1 cellular context compared by ENCODE assay signal in the genomic region with DNA sequence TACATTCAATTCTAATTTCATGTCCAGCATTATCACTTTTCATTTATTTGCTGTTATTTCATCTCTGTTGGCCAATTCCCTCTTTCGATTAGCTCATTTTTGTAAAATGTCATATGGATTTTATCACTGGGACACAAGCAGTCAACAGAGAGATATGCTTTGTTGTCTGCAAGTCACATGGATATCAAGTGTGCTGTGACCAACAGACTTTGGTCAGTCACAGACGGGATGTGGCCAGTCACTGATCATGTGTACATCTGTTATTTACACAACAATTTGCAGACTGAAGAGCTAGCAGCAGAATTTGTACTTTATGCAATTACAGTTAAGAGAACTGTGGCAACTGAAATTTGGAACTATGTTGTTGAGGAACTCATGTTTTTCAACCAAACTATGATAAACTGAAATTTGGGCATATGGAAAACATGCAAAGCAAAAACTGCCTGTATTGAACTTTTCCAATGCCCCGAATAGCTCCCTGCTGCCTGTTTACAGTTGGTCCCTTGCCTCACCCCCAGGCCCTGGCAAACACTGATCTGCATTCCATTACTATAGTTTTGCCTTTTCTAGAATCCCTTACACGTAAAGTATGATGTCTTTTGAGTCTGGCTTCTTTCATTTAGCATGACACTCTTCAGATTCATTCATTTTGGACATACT.
A peak's percentile ranks its signal among the peaks of the same experiment; 100 is the strongest.
TF ChIP-seq lines count a peak whose summit lies in the region.

No MANE protein-coding gene starts in this region.

TF ChIP-seq in HepG2, 621 proteins besides CTCF, POLR2A, EP300 and RAD21 (continued from another document and continues in another):
- TF ChIP-seq ZNF296 (CRISPR knock-in tag; conservative IDR thresholded peaks at IDR 0.05) (no peak), ZNF160 (CRISPR knock-in tag; IDR thresholded peaks at IDR 0.05) (no peak), ZNF350 (CRISPR knock-in tag; IDR thresholded peaks at IDR 0.05; ENCODE audit: borderline replicate concordance, low read depth) (no peak), ZNF563 (CRISPR knock-in tag; IDR thresholded peaks at IDR 0.05) (no peak), ZNF33B (CRISPR knock-in tag; IDR thresholded peaks at IDR 0.05) (no peak), ARNT2 (CRISPR knock-in tag; IDR thresholded peaks at IDR 0.05; ENCODE audit: low read depth) (no peak), KLF13 (CRISPR knock-in tag; IDR thresholded peaks at IDR 0.05) (no peak), FOXO4 (CRISPR knock-in tag; conservative IDR thresholded peaks at IDR 0.05) (no peak), ZNF431 (CRISPR knock-in tag; IDR thresholded peaks at IDR 0.05; ENCODE audit: borderline replicate concordance, low read depth) (no peak), HCFC1 (IDR thresholded peaks at IDR 0.05; ENCODE audit: low read depth, low read length) (no peak), SP140L (CRISPR knock-in tag; IDR thresholded peaks at IDR 0.05; ENCODE audit: borderline replicate concordance) (no peak), SNAPC2 (CRISPR knock-in tag; IDR thresholded peaks at IDR 0.05) (0 out of 2 replicates have a peak, but pooled peaks have one; percentile 27), REXO4 (CRISPR knock-in tag; IDR thresholded peaks at IDR 0.05; ENCODE audit: borderline replicate concordance) (no peak), ZNF441 (CRISPR knock-in tag; IDR thresholded peaks at IDR 0.05; ENCODE audit: borderline replicate concordance) (peak; percentile 35; the same call in 1 of the 2 replicates), MZF1 (CRISPR knock-in tag; IDR thresholded peaks at IDR 0.05; ENCODE audit: borderline replicate concordance) (no peak), ZNF772 (CRISPR knock-in tag; IDR thresholded peaks at IDR 0.05) (no peak), CENPX (CRISPR knock-in tag; IDR thresholded peaks at IDR 0.05) (no peak), ZNF883 (CRISPR knock-in tag; IDR thresholded peaks at IDR 0.05; ENCODE audit: not compliant biosample characterization) (no peak), STAT6 (CRISPR knock-in tag; IDR thresholded peaks at IDR 0.05; ENCODE audit: borderline replicate concordance) (no peak; the same call in 1 of the 2 replicates), ZNF577 (CRISPR knock-in tag; IDR thresholded peaks at IDR 0.05; ENCODE audit: borderline replicate concordance, low read depth) (no peak), MAF1 (CRISPR knock-in tag; IDR thresholded peaks at IDR 0.05; ENCODE audit: borderline replicate concordance) (no peak), ZKSCAN8 (CRISPR knock-in tag; IDR thresholded peaks at IDR 0.05; ENCODE audit: borderline replicate concordance) (no peak), ZNF614 (CRISPR knock-in tag; IDR thresholded peaks at IDR 0.05; ENCODE audit: borderline replicate concordance) (no peak; the same call in 1 of the 2 replicates), ZNF30 (CRISPR knock-in tag; IDR thresholded peaks at IDR 0.05) (no peak), ZNF839 (CRISPR knock-in tag; IDR thresholded peaks at IDR 0.05; ENCODE audit: borderline replicate concordance) (no peak), HNF4A (CRISPR knock-in tag; IDR thresholded peaks at IDR 0.05) (peak; percentile 92), SNRNP70 (IDR thresholded peaks at IDR 0.05; ENCODE audit: low read depth, low read length) (no peak), ZNF644 (CRISPR knock-in tag; IDR thresholded peaks at IDR 0.05; ENCODE audit: low read depth) (peak; percentile 67; the same call in 1 of the 2 replicates), CC2D1A (CRISPR knock-in tag; IDR thresholded peaks at IDR 0.05) (no peak), SP5 (CRISPR knock-in tag; IDR thresholded peaks at IDR 0.05; ENCODE audit: borderline replicate concordance, low read depth) (no peak), ZSCAN9 (CRISPR knock-in tag; IDR thresholded peaks at IDR 0.05; ENCODE audit: borderline replicate concordance) (no peak), RBAK (CRISPR knock-in tag; IDR thresholded peaks at IDR 0.05) (no peak), SPEN (CRISPR knock-in tag; IDR thresholded peaks at IDR 0.05; ENCODE audit: low read depth) (no peak), ZNF136 (CRISPR knock-in tag; IDR thresholded peaks at IDR 0.05; ENCODE audit: low read depth) (no peak), HNRNPH1 (optimal IDR thresholded peaks at IDR 0.05; ENCODE audit: low read depth, low read length) (no peak), MYC (CRISPR knock-in tag; IDR thresholded peaks at IDR 0.05; ENCODE audit: borderline replicate concordance) (no peak), HNRNPL (IDR thresholded peaks at IDR 0.05; ENCODE audit: low read depth, low read length) (no peak), EZH2 (conservative IDR thresholded peaks at IDR 0.05; ENCODE audit: low read depth, low read length) (no peak), NFE2 (CRISPR knock-in tag; IDR thresholded peaks at IDR 0.05) (no peak), TRIM22 (IDR thresholded peaks at IDR 0.05) (no peak)
- TF ChIP-seq, protein P1, sequence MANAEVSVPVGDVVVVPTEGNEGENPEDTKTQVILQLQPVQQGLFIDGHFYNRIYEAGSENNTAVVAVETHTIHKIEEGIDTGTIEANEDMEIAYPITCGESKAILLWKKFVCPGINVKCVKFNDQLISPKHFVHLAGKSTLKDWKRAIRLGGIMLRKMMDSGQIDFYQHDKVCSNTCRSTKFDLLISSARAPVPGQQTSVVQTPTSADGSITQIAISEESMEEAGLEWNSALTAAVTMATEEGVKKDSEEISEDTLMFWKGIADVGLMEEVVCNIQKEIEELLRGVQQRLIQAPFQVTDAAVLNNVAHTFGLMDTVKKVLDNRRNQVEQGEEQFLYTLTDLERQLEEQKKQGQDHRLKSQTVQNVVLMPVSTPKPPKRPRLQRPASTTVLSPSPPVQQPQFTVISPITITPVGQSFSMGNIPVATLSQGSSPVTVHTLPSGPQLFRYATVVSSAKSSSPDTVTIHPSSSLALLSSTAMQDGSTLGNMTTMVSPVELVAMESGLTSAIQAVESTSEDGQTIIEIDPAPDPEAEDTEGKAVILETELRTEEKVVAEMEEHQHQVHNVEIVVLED (CRISPR knock-in tag; IDR thresholded peaks at IDR 0.05; ENCODE audit: borderline replicate concordance): no peak
- TF ChIP-seq, protein P2, sequence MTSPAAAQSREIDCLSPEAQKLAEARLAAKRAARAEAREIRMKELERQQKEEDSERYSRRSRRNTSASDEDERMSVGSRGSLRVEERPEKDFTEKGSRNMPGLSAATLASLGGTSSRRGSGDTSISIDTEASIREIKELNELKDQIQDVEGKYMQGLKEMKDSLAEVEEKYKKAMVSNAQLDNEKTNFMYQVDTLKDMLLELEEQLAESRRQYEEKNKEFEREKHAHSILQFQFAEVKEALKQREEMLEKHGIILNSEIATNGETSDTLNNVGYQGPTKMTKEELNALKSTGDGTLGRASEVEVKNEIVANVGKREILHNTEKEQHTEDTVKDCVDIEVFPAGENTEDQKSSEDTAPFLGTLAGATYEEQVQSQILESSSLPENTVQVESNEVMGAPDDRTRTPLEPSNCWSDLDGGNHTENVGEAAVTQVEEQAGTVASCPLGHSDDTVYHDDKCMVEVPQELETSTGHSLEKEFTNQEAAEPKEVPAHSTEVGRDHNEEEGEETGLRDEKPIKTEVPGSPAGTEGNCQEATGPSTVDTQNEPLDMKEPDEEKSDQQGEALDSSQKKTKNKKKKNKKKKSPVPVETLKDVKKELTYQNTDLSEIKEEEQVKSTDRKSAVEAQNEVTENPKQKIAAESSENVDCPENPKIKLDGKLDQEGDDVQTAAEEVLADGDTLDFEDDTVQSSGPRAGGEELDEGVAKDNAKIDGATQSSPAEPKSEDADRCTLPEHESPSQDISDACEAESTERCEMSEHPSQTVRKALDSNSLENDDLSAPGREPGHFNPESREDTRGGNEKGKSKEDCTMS (CRISPR knock-in tag; conservative IDR thresholded peaks at IDR 0.05): no peak
- TF ChIP-seq, protein P3, sequence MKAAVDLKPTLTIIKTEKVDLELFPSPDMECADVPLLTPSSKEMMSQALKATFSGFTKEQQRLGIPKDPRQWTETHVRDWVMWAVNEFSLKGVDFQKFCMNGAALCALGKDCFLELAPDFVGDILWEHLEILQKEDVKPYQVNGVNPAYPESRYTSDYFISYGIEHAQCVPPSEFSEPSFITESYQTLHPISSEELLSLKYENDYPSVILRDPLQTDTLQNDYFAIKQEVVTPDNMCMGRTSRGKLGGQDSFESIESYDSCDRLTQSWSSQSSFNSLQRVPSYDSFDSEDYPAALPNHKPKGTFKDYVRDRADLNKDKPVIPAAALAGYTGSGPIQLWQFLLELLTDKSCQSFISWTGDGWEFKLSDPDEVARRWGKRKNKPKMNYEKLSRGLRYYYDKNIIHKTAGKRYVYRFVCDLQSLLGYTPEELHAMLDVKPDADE (CRISPR knock-in tag; IDR thresholded peaks at IDR 0.05): no peak
- TF ChIP-seq, protein P4, sequence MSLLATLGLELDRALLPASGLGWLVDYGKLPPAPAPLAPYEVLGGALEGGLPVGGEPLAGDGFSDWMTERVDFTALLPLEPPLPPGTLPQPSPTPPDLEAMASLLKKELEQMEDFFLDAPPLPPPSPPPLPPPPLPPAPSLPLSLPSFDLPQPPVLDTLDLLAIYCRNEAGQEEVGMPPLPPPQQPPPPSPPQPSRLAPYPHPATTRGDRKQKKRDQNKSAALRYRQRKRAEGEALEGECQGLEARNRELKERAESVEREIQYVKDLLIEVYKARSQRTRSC (CRISPR knock-in tag; IDR thresholded peaks at IDR 0.05; ENCODE audit: low read depth): no peak
- TF ChIP-seq, protein P5, sequence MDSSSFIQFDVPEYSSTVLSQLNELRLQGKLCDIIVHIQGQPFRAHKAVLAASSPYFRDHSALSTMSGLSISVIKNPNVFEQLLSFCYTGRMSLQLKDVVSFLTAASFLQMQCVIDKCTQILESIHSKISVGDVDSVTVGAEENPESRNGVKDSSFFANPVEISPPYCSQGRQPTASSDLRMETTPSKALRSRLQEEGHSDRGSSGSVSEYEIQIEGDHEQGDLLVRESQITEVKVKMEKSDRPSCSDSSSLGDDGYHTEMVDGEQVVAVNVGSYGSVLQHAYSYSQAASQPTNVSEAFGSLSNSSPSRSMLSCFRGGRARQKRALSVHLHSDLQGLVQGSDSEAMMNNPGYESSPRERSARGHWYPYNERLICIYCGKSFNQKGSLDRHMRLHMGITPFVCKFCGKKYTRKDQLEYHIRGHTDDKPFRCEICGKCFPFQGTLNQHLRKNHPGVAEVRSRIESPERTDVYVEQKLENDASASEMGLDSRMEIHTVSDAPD (CRISPR knock-in tag; IDR thresholded peaks at IDR 0.05): no peak
- TF ChIP-seq, protein P6, sequence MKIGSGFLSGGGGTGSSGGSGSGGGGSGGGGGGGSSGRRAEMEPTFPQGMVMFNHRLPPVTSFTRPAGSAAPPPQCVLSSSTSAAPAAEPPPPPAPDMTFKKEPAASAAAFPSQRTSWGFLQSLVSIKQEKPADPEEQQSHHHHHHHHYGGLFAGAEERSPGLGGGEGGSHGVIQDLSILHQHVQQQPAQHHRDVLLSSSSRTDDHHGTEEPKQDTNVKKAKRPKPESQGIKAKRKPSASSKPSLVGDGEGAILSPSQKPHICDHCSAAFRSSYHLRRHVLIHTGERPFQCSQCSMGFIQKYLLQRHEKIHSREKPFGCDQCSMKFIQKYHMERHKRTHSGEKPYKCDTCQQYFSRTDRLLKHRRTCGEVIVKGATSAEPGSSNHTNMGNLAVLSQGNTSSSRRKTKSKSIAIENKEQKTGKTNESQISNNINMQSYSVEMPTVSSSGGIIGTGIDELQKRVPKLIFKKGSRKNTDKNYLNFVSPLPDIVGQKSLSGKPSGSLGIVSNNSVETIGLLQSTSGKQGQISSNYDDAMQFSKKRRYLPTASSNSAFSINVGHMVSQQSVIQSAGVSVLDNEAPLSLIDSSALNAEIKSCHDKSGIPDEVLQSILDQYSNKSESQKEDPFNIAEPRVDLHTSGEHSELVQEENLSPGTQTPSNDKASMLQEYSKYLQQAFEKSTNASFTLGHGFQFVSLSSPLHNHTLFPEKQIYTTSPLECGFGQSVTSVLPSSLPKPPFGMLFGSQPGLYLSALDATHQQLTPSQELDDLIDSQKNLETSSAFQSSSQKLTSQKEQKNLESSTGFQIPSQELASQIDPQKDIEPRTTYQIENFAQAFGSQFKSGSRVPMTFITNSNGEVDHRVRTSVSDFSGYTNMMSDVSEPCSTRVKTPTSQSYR (CRISPR knock-in tag; IDR thresholded peaks at IDR 0.05; ENCODE audit: borderline replicate concordance): no peak
